23 cellular contexts compared by ENCODE assay signal in genomic region chr22:40919446-40919845, GRCh38. TPM values are rescaled to one million over a fixed set of nuclear protein-coding genes. Genes with fewer than 3 reads are reported as not detected.
"Had no signal": no experiment of that assay in that cellular context is flagged by ENCODE, and none has a peak within 500 bp of the region (broad histone marks: within the 10 kb centered on the region; RNA-seq: fewer than 3 reads in every experiment).

No MANE protein-coding gene starts in this region.

- H3K27me3 ChIP-seq: colonic mucosa, heart right ventricle, suprapubic skin had no signal

- H3K27me3 Mint-ChIP-seq: activated B cell treated with CpG ODN at 0.5 μM for 24 hours; activated CD4-positive, alpha-beta memory T cell treated with anti-CD3 and anti-CD28 coated beads for 36 hours; activated CD8-positive, alpha-beta memory T cell treated with anti-CD3 and anti-CD28 coated beads, Interleukin-2, amount 10 ng/mL, durations not matched to agents 7 days and 5 days; activated naive CD8-positive, alpha-beta T cell treated with anti-CD3 and anti-CD28 coated beads, Interleukin-2, amount 10 ng/mL, durations not matched to agents 7 days and 5 days; central memory CD8-positive, alpha-beta T cell; naive B cell; progenitor cell of endocrine pancreas; stimulated activated naive CD8-positive, alpha-beta T cell treated with anti-CD3 and anti-CD28 coated beads, Interleukin-15, Interleukin-2, amounts not matched to agents 100 ng/mL and 50 ng/mL, for 24 hours had no signal

- H3K9me3 Mint-ChIP-seq: activated B cell treated with CpG ODN at 0.5 μM for 24 hours; activated CD4-positive, alpha-beta memory T cell treated with anti-CD3 and anti-CD28 coated beads for 36 hours; activated naive CD8-positive, alpha-beta T cell treated with anti-CD3 and anti-CD28 coated beads, Interleukin-2, amount 10 ng/mL, durations not matched to agents 7 days and 5 days; central memory CD8-positive, alpha-beta T cell; endodermal cell; naive B cell; neural crest cell; stimulated activated naive CD8-positive, alpha-beta T cell treated with anti-CD3 and anti-CD28 coated beads, Interleukin-15, Interleukin-2, amounts not matched to agents 100 ng/mL and 50 ng/mL, for 24 hours had no signal

- H3K4me1 ChIP-seq: colonic mucosa had no signal

- H3K27ac ChIP-seq: colonic mucosa, epithelial cell of prostate, heart right ventricle, suprapubic skin had no signal

- H3K36me3 ChIP-seq: colonic mucosa had no signal

- H3K4me3 Mint-ChIP-seq: activated B cell treated with CpG ODN at 0.5 μM for 24 hours; activated CD4-positive, alpha-beta memory T cell treated with anti-CD3 and anti-CD28 coated beads for 36 hours; activated CD8-positive, alpha-beta memory T cell treated with anti-CD3 and anti-CD28 coated beads, Interleukin-2, amount 10 ng/mL, durations not matched to agents 7 days and 5 days; activated naive CD8-positive, alpha-beta T cell treated with anti-CD3 and anti-CD28 coated beads, Interleukin-2, amount 10 ng/mL, durations not matched to agents 7 days and 5 days; central memory CD8-positive, alpha-beta T cell; endodermal cell; naive B cell; neural crest cell; stimulated activated naive CD8-positive, alpha-beta T cell treated with anti-CD3 and anti-CD28 coated beads, Interleukin-15, Interleukin-2, amounts not matched to agents 100 ng/mL and 50 ng/mL, for 24 hours had no signal

- H3K4me3 ChIP-seq: colonic mucosa, heart right ventricle, suprapubic skin had no signal

- H3K27ac Mint-ChIP-seq: activated B cell treated with CpG ODN at 0.5 μM for 24 hours; activated CD4-positive, alpha-beta memory T cell treated with anti-CD3 and anti-CD28 coated beads for 36 hours; activated CD8-positive, alpha-beta memory T cell treated with anti-CD3 and anti-CD28 coated beads, Interleukin-2, amount 10 ng/mL, durations not matched to agents 7 days and 5 days; activated naive CD8-positive, alpha-beta T cell treated with anti-CD3 and anti-CD28 coated beads, Interleukin-2, amount 10 ng/mL, durations not matched to agents 7 days and 5 days; endodermal cell; naive B cell; progenitor cell of endocrine pancreas; stimulated activated naive CD8-positive, alpha-beta T cell treated with anti-CD3 and anti-CD28 coated beads, Interleukin-15, Interleukin-2, amounts not matched to agents 100 ng/mL and 50 ng/mL, for 24 hours had no signal

- H3K4me1 Mint-ChIP-seq: endodermal cell, neural crest cell had no signal

- H3K9me3 ChIP-seq: colonic mucosa, heart right ventricle, suprapubic skin had no signal

- DNase-seq: activated B cell treated with CpG ODN at 0.5 μM for 24 hours; activated CD4-positive, alpha-beta memory T cell treated with anti-CD3 and anti-CD28 coated beads for 36 hours; activated CD4-positive, alpha-beta T cell treated with anti-CD3 and anti-CD28 coated beads for 4 hours; activated CD8-positive, alpha-beta memory T cell treated with anti-CD3 and anti-CD28 coated beads, Interleukin-2, amount 10 ng/mL, durations not matched to agents 7 days and 5 days; activated naive CD4-positive, alpha-beta T cell; activated naive CD8-positive, alpha-beta T cell treated with anti-CD3 and anti-CD28 coated beads, Interleukin-2, amount 10 ng/mL, durations not matched to agents 7 days and 5 days; anterior cingulate cortex; colonic mucosa; endodermal cell; heart right ventricle; kidney glomerular epithelial cell; left ventricle myocardium superior; naive B cell; stimulated activated CD4-positive, alpha-beta T cell treated with anti-CD3 and anti-CD28 coated beads, Interleukin-2, amount 100 ng/mL, for 24 hours had no signal

- ATAC-seq: activated CD8-positive, alpha-beta memory T cell treated with anti-CD3 and anti-CD28 coated beads, Interleukin-2, amount 10 ng/mL, durations not matched to agents 7 days and 5 days; heart right ventricle; left ventricle myocardium superior had no signal

RNA-seq across cellular contexts. Expression of gene DNAJB7, which starts 57.5 kb away (rescaled TPM):
- total RNA-seq: activated B cell treated with CpG ODN at 0.5 μM for 24 hours; activated CD4-positive, alpha-beta memory T cell treated with anti-CD3 and anti-CD28 coated beads for 36 hours; activated CD8-positive, alpha-beta memory T cell treated with anti-CD3 and anti-CD28 coated beads, Interleukin-2, amount 10 ng/mL, durations not matched to agents 7 days and 5 days; activated naive CD8-positive, alpha-beta T cell treated with anti-CD3 and anti-CD28 coated beads, Interleukin-2, amount 10 ng/mL, durations not matched to agents 7 days and 5 days; endodermal cell; heart right ventricle; left ventricle myocardium superior; mononuclear cell; neural crest cell; osteoblast; progenitor cell of endocrine pancreas; suprapubic skin; ureter had no signal
- polyA plus RNA-seq: heart right ventricle had no signal
